9 cellular contexts compared by ENCODE assay signal in the genomic region with DNA sequence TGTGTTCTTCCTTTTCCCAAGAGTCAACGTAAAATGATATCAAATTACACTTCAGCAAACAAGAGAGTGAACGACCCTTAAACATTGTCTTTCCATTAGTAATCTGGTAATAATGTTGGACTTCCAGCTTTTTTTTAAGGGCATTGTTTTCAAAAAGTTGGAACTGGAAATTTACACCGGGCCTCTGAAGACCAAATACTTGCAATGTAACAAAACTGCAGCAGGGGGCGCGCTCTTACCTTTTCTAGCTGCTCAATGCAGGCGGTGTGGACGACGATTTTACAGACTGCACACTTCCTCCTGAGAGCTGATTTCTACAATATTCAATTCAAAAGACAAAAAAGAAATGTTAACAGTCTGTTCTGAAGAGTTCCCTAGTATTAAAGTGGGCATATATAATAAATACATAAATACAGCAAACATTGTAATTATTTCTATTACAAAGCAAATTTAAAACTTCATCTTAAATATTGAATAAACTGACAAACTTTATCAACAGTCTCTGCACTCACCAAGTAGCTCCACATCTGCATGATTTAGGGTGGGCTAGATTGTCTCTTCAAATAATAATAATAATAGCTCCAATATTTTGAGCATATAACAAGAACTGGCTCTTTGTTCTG.
DNase-seq lines count a peak whose midpoint lies in the region; ATAC-seq and TF ChIP-seq lines count a peak whose summit lies in the region.
"Had no signal": no experiment of that assay in that cellular context is flagged by ENCODE, and none has a peak within 500 bp of the region (broad histone marks: within the 10 kb centered on the region; RNA-seq: fewer than 3 reads in every experiment).

No MANE protein-coding gene starts in this region.

- H3K27ac ChIP-seq in neural progenitor cell (no peak overlapping the region), tibial nerve (peak overlapping the region in 1 of 4 donors; percentile 26)

- no peak for TF ChIP-seq EP300 in tibial nerve (IDR thresholded peaks at IDR 0.05)

- H3F3A ChIP-seq in neural progenitor cell (ENCODE audit: low read depth) = peaks cover 6% of the 10 kb centered on the region

- TF ChIP-seq POLR2A in tibial nerve (IDR thresholded peaks at IDR 0.05) = no peak

- H3K27me3 ChIP-seq in neural progenitor cell (no peaks in the 10 kb centered on the region), tibial nerve (no peaks in the 10 kb centered on the region)

- H3K4me1 Mint-ChIP-seq in activated T-cell treated with anti-CD3 and anti-CD28 coated beads, Interleukin-2, amount 50 U/mL, for 72 hours (ENCODE audit: low read depth) = no peaks in the 10 kb centered on the region
- H3K4me1 Mint-ChIP-seq in neural progenitor cell = peaks cover 22% of the 10 kb centered on the region

- H4K20me1 ChIP-seq in neural progenitor cell (ENCODE audit: low read depth) = no peaks in the 10 kb centered on the region

- DNase-seq in DMS 273 (lab: John Stamatoyannopoulos, UW; ENCODE audit: unreplicated experiment) (peak; percentile 86), KG1 (lab: John Stamatoyannopoulos, UW) (peak; percentile 2), OCI-M2 (lab: John Stamatoyannopoulos, UW; ENCODE audit: unreplicated experiment) (peak; percentile 77), fibroblast of the conjunctiva (ENCODE audit: low read depth) (peak; percentile 68), neural progenitor cell (ENCODE audit: low spot score) (peak; percentile 79), tibial nerve (ENCODE audit: low spot score in 2 of 2) (peak; percentile 74 to 85)
- DNase-seq in activated T-cell treated with anti-CD3 and anti-CD28 coated beads, Interleukin-2, amount 50 U/mL, for 72 hours = peak; percentile 76 to 77

- H3K9me3 ChIP-seq in neural progenitor cell (ENCODE audit: low read depth) (no peaks in the 10 kb centered on the region), tibial nerve (no peaks in the 10 kb centered on the region)

- peaks cover 23% of the 10 kb centered on the region for H3K27me3 Mint-ChIP-seq in activated T-cell treated with anti-CD3 and anti-CD28 coated beads, Interleukin-2, amount 50 U/mL, for 72 hours (ENCODE audit: low read depth)
- H3K27me3 Mint-ChIP-seq in neural progenitor cell (ENCODE audit: insufficient read depth, low read depth) = no peaks in the 10 kb centered on the region

- H3K9ac ChIP-seq in neural progenitor cell = no peak overlapping the region

- no peak overlapping the region for H3K4me2 ChIP-seq in neural progenitor cell

- TF ChIP-seq CTCF in neural progenitor cell (IDR thresholded peaks at IDR 0.05) (peak; percentile 94), tibial nerve (IDR thresholded peaks at IDR 0.05) (peak; percentile 57 to 81 (median 70))

- WGBS in tibial nerve, 2 donors = 5% methylated on average over 8 of the region's 8 CpGs

- no peaks in the 10 kb centered on the region for H3K36me3 Mint-ChIP-seq in activated T-cell treated with anti-CD3 and anti-CD28 coated beads, Interleukin-2, amount 50 U/mL, for 72 hours (ENCODE audit: insufficient read depth in 2 of 2)
- no peaks in the 10 kb centered on the region for H3K36me3 Mint-ChIP-seq in neural progenitor cell
- H3K36me3 Mint-ChIP-seq: activated naive CD8-positive, alpha-beta T cell had no signal

- H3K9me3 Mint-ChIP-seq in activated T-cell treated with anti-CD3 and anti-CD28 coated beads, Interleukin-2, amount 50 U/mL, for 72 hours = no peaks in the 10 kb centered on the region
- no peaks in the 10 kb centered on the region for H3K9me3 Mint-ChIP-seq in neural progenitor cell

- peak overlapping the region; percentile 0 for H2AFZ ChIP-seq in neural progenitor cell (replicated peaks)

- H3K79me2 ChIP-seq in neural progenitor cell (ENCODE audit: low read depth) = no peaks in the 10 kb centered on the region

- no peak overlapping the region for H3K4me3 ChIP-seq in neural progenitor cell
- H3K4me3 ChIP-seq in tibial nerve = no peak overlapping the region

- no peaks in the 10 kb centered on the region for H3K36me3 ChIP-seq in neural progenitor cell
- H3K36me3 ChIP-seq in tibial nerve = no peaks in the 10 kb centered on the region

- H3K4me1 ChIP-seq in neural progenitor cell (peaks cover 21% of the 10 kb centered on the region), tibial nerve (peaks cover 0 to 24% (median 5%) of the 10 kb centered on the region in 4 donors)

- no peak overlapping the region for H3K4me3 Mint-ChIP-seq in activated T-cell treated with anti-CD3 and anti-CD28 coated beads, Interleukin-2, amount 50 U/mL, for 72 hours
- H3K4me3 Mint-ChIP-seq in neural progenitor cell = no peak overlapping the region
- H3K4me3 Mint-ChIP-seq: activated naive CD8-positive, alpha-beta T cell had no signal

- peak; percentile 86 for ATAC-seq in GM21576 (IDR thresholded peaks at IDR 0.05; ENCODE audit: unreplicated experiment)
- peak; percentile 65 for ATAC-seq in activated T-cell treated with anti-CD3 and anti-CD28 coated beads, Interleukin-2, amount 50 U/mL, for 72 hours (replicated peaks in 1 of 2)

- no peak overlapping the region for H3K27ac Mint-ChIP-seq in activated T-cell treated with anti-CD3 and anti-CD28 coated beads, Interleukin-2, amount 50 U/mL, for 72 hours
- peak overlapping the region; percentile 18 for H3K27ac Mint-ChIP-seq in neural progenitor cell
- H3K27ac Mint-ChIP-seq: activated naive CD8-positive, alpha-beta T cell had no signal

Comparison
In these comparisons a context has a peak if more than half of its experiments do, and no peak if none do; other contexts are left out.
1. DNase-seq: peak in every context shown above with its lines; median percentile 86 in DMS 273; 80 in tibial nerve; 79 in neural progenitor cell; 77 in OCI-M2; 76 in activated T-cell treated with anti-CD3 and anti-CD28 coated beads, Interleukin-2, amount 50 U/mL, for 72 hours; 68 in fibroblast of the conjunctiva; 2 in KG1.